In genomic region chr7:100477871-100478248, GRCh38 we compare ENCODE assay signal across 8 cellular contexts. TPM values are rescaled to one million over a fixed set of nuclear protein-coding genes. Genes with fewer than 3 reads are reported as not detected.
DNase-seq lines count a peak whose midpoint lies in the region; ATAC-seq, FAIRE-seq and TF ChIP-seq lines count a peak whose summit lies in the region.

No MANE protein-coding gene starts in this region.

- H3K4me1 ChIP-seq in astrocyte (ENCODE audit: insufficient read depth, low read length), result peaks cover 16% of the 10 kb centered on the region
- H3K4me1 ChIP-seq in right lobe of liver, result peaks cover 0 to 20% (median 3%) of the 10 kb centered on the region in 4 donors
- H3K4me1 ChIP-seq in thyroid gland, result peaks cover 42 to 43% of the 10 kb centered on the region in 2 donors

- H3K9ac ChIP-seq in astrocyte (ENCODE audit: low read length), result peak overlapping the region; percentile 90

- H3K4me3 ChIP-seq in astrocyte (ENCODE audit: insufficient read depth, low read depth, low read length) (peak overlapping the region; percentile 81), right lobe of liver (peak overlapping the region; percentile 32 to 96 (median 77)), thyroid gland (replicated peaks in 1 of 3) (peak overlapping the region; percentile 44 to 97 (median 94))

- peaks cover 48% of the 10 kb centered on the region for H3K4me1 Mint-ChIP-seq in activated T-cell treated with anti-CD3 and anti-CD28 coated beads, Interleukin-2, amount 50 U/mL, for 24 hours (ENCODE audit: low read depth)
- H3K4me1 Mint-ChIP-seq in astrocyte (ENCODE audit: low read depth, unreplicated experiment), result peaks cover 16% of the 10 kb centered on the region

- H3K79me2 ChIP-seq in astrocyte (ENCODE audit: insufficient read depth, low read length), result peaks cover 42% of the 10 kb centered on the region

- TF ChIP-seq CTCF in astrocyte (IDR thresholded peaks at IDR 0.05; ENCODE audit: insufficient read depth, low read depth, low read length) (no peak), right lobe of liver (IDR thresholded peaks at IDR 0.05) (no peak), thyroid gland (IDR thresholded peaks at IDR 0.05) (no peak)

- FAIRE-seq in astrocyte (lab: Jason Lieb, UNC), result no peak

- H3K4me2 ChIP-seq in astrocyte (ENCODE audit: low read length), result peak overlapping the region; percentile 93

- no peaks in the 10 kb centered on the region for H3K27me3 Mint-ChIP-seq in activated T-cell treated with anti-CD3 and anti-CD28 coated beads, Interleukin-2, amount 50 U/mL, for 24 hours
- H3K27me3 Mint-ChIP-seq in astrocyte (ENCODE audit: low read depth, unreplicated experiment), result no peaks in the 10 kb centered on the region

- H3K27me3 ChIP-seq in astrocyte (ENCODE audit: insufficient read depth, low read length) (no peaks in the 10 kb centered on the region), right lobe of liver (no peaks in the 10 kb centered on the region), thyroid gland (no peaks in the 10 kb centered on the region)

- H3K9me3 Mint-ChIP-seq in activated T-cell treated with anti-CD3 and anti-CD28 coated beads, Interleukin-2, amount 50 U/mL, for 24 hours, result no peaks in the 10 kb centered on the region
- no peaks in the 10 kb centered on the region for H3K9me3 Mint-ChIP-seq in astrocyte (ENCODE audit: unreplicated experiment)

- peak; percentile 56 for DNase-seq in activated T-cell treated with anti-CD3 and anti-CD28 coated beads, Interleukin-2, amount 50 U/mL, for 24 hours
- DNase-seq in activated T-cell treated with anti-CD3 and anti-CD28 coated beads, Interleukin-2, amount 50 U/mL, for 1 hour, result no peak
- DNase-seq in astrocyte (ENCODE audit: low read depth) (no peak), right lobe of liver (no peak), thyroid gland (no peak), DMS53 (lab: John Stamatoyannopoulos, UW) (no peak)
- no peak for DNase-seq in stimulated activated CD4-positive, alpha-beta T cell treated with anti-CD3 and anti-CD28 coated beads, Interleukin-2, amount 100 ng/mL, for 24 hours

- no peaks in the 10 kb centered on the region for H3K9me3 ChIP-seq in astrocyte (ENCODE audit: insufficient read depth, low read depth, low read length)
- no peaks in the 10 kb centered on the region for H3K9me3 ChIP-seq in right lobe of liver
- no peaks in the 10 kb centered on the region for H3K9me3 ChIP-seq in thyroid gland

- peaks cover 43% of the 10 kb centered on the region for H4K20me1 ChIP-seq in astrocyte (ENCODE audit: insufficient read depth, low read length)

- ATAC-seq in right lobe of liver, result no peak
- ATAC-seq in GM21381 (IDR thresholded peaks at IDR 0.05; ENCODE audit: unreplicated experiment), result no peak

- peak overlapping the region; percentile 96 for H3K27ac Mint-ChIP-seq in activated T-cell treated with anti-CD3 and anti-CD28 coated beads, Interleukin-2, amount 50 U/mL, for 24 hours
- H3K27ac Mint-ChIP-seq in astrocyte (ENCODE audit: unreplicated experiment), result no peak overlapping the region

- no peak overlapping the region for H2AFZ ChIP-seq in astrocyte (ENCODE audit: low read depth, low read length)

- H3K36me3 ChIP-seq in astrocyte (ENCODE audit: insufficient read depth, low read length) (no peaks in the 10 kb centered on the region), right lobe of liver (peaks cover 0 to 12% (median 4%) of the 10 kb centered on the region in 4 donors), thyroid gland (peaks cover 0 to 5% of the 10 kb centered on the region in 2 donors)

- peak overlapping the region; percentile 93 for H3K4me3 Mint-ChIP-seq in activated T-cell treated with anti-CD3 and anti-CD28 coated beads, Interleukin-2, amount 50 U/mL, for 24 hours
- peak overlapping the region; percentile 96 for H3K4me3 Mint-ChIP-seq in astrocyte (ENCODE audit: unreplicated experiment)

- intact Hi-C loops in right lobe of liver (cut with DNase I), result loop anchor here (5.0 to 10.0 kb wide), 2 partner anchors 84 to 207 kb away; no protein-coding TSS in a partner anchor
- intact Hi-C loops in thyroid gland (cut with DNase I), result no loop called here

- no peak for TF ChIP-seq POLR2A in right lobe of liver (IDR thresholded peaks at IDR 0.05)
- TF ChIP-seq POLR2A in thyroid gland (IDR thresholded peaks at IDR 0.05), result no peak

- H3K27ac ChIP-seq in astrocyte (ENCODE audit: low read depth, low read length), result no peak overlapping the region
- H3K27ac ChIP-seq in right lobe of liver, result peak overlapping the region in 2 of 3 donors; percentile 15 to 47
- H3K27ac ChIP-seq in thyroid gland, result peak overlapping the region; percentile 58 to 92 (median 83)

- WGBS in right lobe of liver (ENCODE audit: insufficient coverage, low coverage, low lambda C conversion rate, missing lambda C conversion rate), result 43% methylated on average over 6 of the region's 16 CpGs
- WGBS in thyroid gland, 2 donors, result 5 to 8% methylated on average over 5 to 8 of the region's 16 CpGs

- peaks cover 55% of the 10 kb centered on the region for H3K36me3 Mint-ChIP-seq in activated T-cell treated with anti-CD3 and anti-CD28 coated beads, Interleukin-2, amount 50 U/mL, for 24 hours (ENCODE audit: low read depth)
- peaks cover 4% of the 10 kb centered on the region for H3K36me3 Mint-ChIP-seq in astrocyte (ENCODE audit: low read depth, unreplicated experiment)

RNA-seq across cellular contexts. Expression of gene TSC22D4, which starts 1.2 kb away (rescaled TPM):
- total RNA-seq in astrocyte (52.9 and 53.4 TPM in 2 replicates), right lobe of liver (10 to 100 TPM; 12.5 to 20.5 (median 17.0) TPM), thyroid gland (10 to 100 TPM; 22.7 to 37.8 (median 27.9) TPM)

RNA-seq across cellular contexts. Expression of gene NYAP1, which starts 5.9 kb away (rescaled TPM):
- 2.5 and 2.6 TPM in 2 replicates for total RNA-seq in astrocyte
- under 1 TPM; 0.06 to 0.74 (median 0.32) TPM for total RNA-seq in right lobe of liver
- 1 to 10 TPM in 2 of 4 donors, under 1 TPM in 1, not detected in 1; 0.40 to 1.3 (median 1.0) TPM for total RNA-seq in thyroid gland

RNA-seq across cellular contexts. Expression of gene SPACDR, which starts 13.8 kb away (rescaled TPM):
- total RNA-seq in astrocyte (2.5 and 2.6 TPM in 2 replicates), right lobe of liver (not detected), thyroid gland (1 to 10 TPM in 1 of 4 donors, not detected in 3; 2.0 TPM)

RNA-seq across cellular contexts. Expression of gene PPP1R35, which starts 41.6 kb away (rescaled TPM):
- total RNA-seq in astrocyte, result 18.5 and 19.7 TPM in 2 replicates
- 10 to 100 TPM in 5 of 6 experiments, 1 to 10 TPM in 1; 9.8 to 26.8 (median 13.2) TPM for total RNA-seq in right lobe of liver
- 10 to 100 TPM; 28.4 to 67.2 (median 45.5) TPM for total RNA-seq in thyroid gland

RNA-seq across cellular contexts. Expression of gene MEPCE, which starts 48.2 kb away (rescaled TPM):
- total RNA-seq in astrocyte (20.2 and 20.5 TPM in 2 replicates), right lobe of liver (10 to 100 TPM; 17.1 to 25.1 (median 20.7) TPM), thyroid gland (10 to 100 TPM; 42.9 to 48.7 (median 45.6) TPM)
